12 cellular contexts compared by ENCODE assay signal in genomic region chr12:124686001-124686884, GRCh38.
DNase-seq lines count a peak whose midpoint lies in the region; ATAC-seq and TF ChIP-seq lines count a peak whose summit lies in the region.
"Had no signal": no experiment of that assay in that cellular context is flagged by ENCODE, and none has a peak within 500 bp of the region (broad histone marks: within the 10 kb centered on the region; RNA-seq: fewer than 3 reads in every experiment).

No MANE protein-coding gene starts in this region.

- H2BK12ac ChIP-seq in mesenchymal stem cell (ENCODE audit: low read length in 2 of 2) = peak overlapping the region; percentile 88 to 99

- peak overlapping the region; percentile 44 for H2BK15ac ChIP-seq in mesenchymal stem cell (ENCODE audit: low read depth, poor library complexity, severe bottlenecking)

- H2BK120ac ChIP-seq in mesenchymal stem cell (ENCODE audit: low read depth, low read length) = peak overlapping the region; percentile 74

- no peaks in the 10 kb centered on the region for H4K20me1 ChIP-seq in mammary epithelial cell (ENCODE audit: insufficient read depth, low read length)

- H2BK5ac ChIP-seq in mesenchymal stem cell (ENCODE audit: low read depth, low read length, poor library complexity, severe bottlenecking) = peak overlapping the region; percentile 36

- H4K8ac ChIP-seq in mesenchymal stem cell (ENCODE audit: low read length) = peak overlapping the region; percentile 47

- H3K18ac ChIP-seq in mesenchymal stem cell (ENCODE audit: low read depth in 1 of 2, low read length in 2 of 2) = peak overlapping the region; percentile 68 to 94

- no peaks in the 10 kb centered on the region for H3K36me3 Mint-ChIP-seq in stimulated activated naive CD8-positive, alpha-beta T cell treated with anti-CD3 and anti-CD28 coated beads, Interleukin-15, Interleukin-2, amounts not matched to agents 100 ng/mL and 50 ng/mL, for 24 hours (ENCODE audit: low read depth)
- H3K36me3 Mint-ChIP-seq in activated CD4-positive, alpha-beta T cell treated with anti-CD3 and anti-CD28 coated beads for 36 hours (ENCODE audit: low read depth) = no peaks in the 10 kb centered on the region

- peaks cover 55% of the 10 kb centered on the region for H3K4me1 ChIP-seq in mammary epithelial cell (ENCODE audit: insufficient read depth, low read length)
- peaks cover 42% of the 10 kb centered on the region for H3K4me1 ChIP-seq in mesenchymal stem cell (ENCODE audit: control insufficient read depth, insufficient read depth, low read depth, low read length)

- H3K4ac ChIP-seq in mesenchymal stem cell (ENCODE audit: low read depth in 1 of 2, low read length in 2 of 2) = peak overlapping the region; percentile 79 to 85

- H3K9ac ChIP-seq in mammary epithelial cell (ENCODE audit: insufficient read depth, low read length) = no peak overlapping the region
- H3K9ac ChIP-seq in mesenchymal stem cell (ENCODE audit: low read length) = peak overlapping the region; percentile 71

- ATAC-seq in stimulated activated naive CD8-positive, alpha-beta T cell treated with anti-CD3 and anti-CD28 coated beads, Interleukin-15, amount 100 ng/mL, for 72 hours = no peak
- ATAC-seq in GM21529 (IDR thresholded peaks at IDR 0.05; ENCODE audit: unreplicated experiment) (no peak), HG03108 (IDR thresholded peaks at IDR 0.05; ENCODE audit: unreplicated experiment) (no peak)
- no peak for ATAC-seq in activated CD4-positive, alpha-beta T cell treated with anti-CD3 and anti-CD28 coated beads for 36 hours

- H3K9me3 ChIP-seq in mammary epithelial cell (replicated peaks; ENCODE audit: insufficient read depth, low read length) = no peaks in the 10 kb centered on the region
- H3K9me3 ChIP-seq in mesenchymal stem cell (ENCODE audit: control insufficient read depth, low read length) = no peaks in the 10 kb centered on the region
- H3K9me3 ChIP-seq: thyroid gland had no signal

- 34% methylated on average over 14 of the region's 15 CpGs for WGBS in mammary epithelial cell (ENCODE audit: low coverage, missing lambda C conversion rate)
- 48% methylated on average over 15 of the region's 15 CpGs for WGBS in mesenchymal stem cell

- peak overlapping the region; percentile 94 for H2AK5ac ChIP-seq in mesenchymal stem cell (ENCODE audit: low read length, severe bottlenecking)

- no peak overlapping the region for H3K4me3 Mint-ChIP-seq in stimulated activated naive CD8-positive, alpha-beta T cell treated with anti-CD3 and anti-CD28 coated beads, Interleukin-15, Interleukin-2, amounts not matched to agents 100 ng/mL and 50 ng/mL, for 24 hours
- no peak overlapping the region for H3K4me3 Mint-ChIP-seq in stimulated activated naive CD8-positive, alpha-beta T cell treated with anti-CD3 and anti-CD28 coated beads, Interleukin-15, amount 100 ng/mL, for 72 hours
- no peak overlapping the region for H3K4me3 Mint-ChIP-seq in activated CD4-positive, alpha-beta T cell treated with anti-CD3 and anti-CD28 coated beads for 36 hours

- no peak for TF ChIP-seq CTCF in mammary epithelial cell (conservative IDR thresholded peaks at IDR 0.05 in 1 of 2, IDR thresholded peaks at IDR 0.05 in 1 of 2; ENCODE audit: extremely low read depth in 1 of 2, insufficient read depth in 1 of 2, low read depth in 1 of 2, low read length in 2 of 2)

- H3K4me3 ChIP-seq in mammary epithelial cell (replicated peaks in 1 of 3; ENCODE audit: insufficient read depth in 1 of 3, low read depth in 2 of 3, low read length in 3 of 3) = no peak overlapping the region
- peak overlapping the region in 1 of 2 experiments; percentile 69 for H3K4me3 ChIP-seq in mesenchymal stem cell (ENCODE audit: insufficient read depth in 1 of 2, low read depth in 1 of 2, low read length in 2 of 2)
- H3K4me3 ChIP-seq: thyroid gland had no signal

- H3K23ac ChIP-seq in mesenchymal stem cell (ENCODE audit: low read length in 2 of 2) = no peak overlapping the region

- H3K36me3 ChIP-seq in mammary epithelial cell (ENCODE audit: insufficient read depth, low read length) (no peaks in the 10 kb centered on the region), mesenchymal stem cell (ENCODE audit: control insufficient read depth in 1 of 2, insufficient read depth in 2 of 2, low read depth in 1 of 2, low read length in 2 of 2) (no peaks in the 10 kb centered on the region)
- H3K36me3 ChIP-seq: thyroid gland had no signal

- H3K27me3 ChIP-seq in mammary epithelial cell (ENCODE audit: insufficient read depth, low read length) = no peaks in the 10 kb centered on the region
- no peaks in the 10 kb centered on the region for H3K27me3 ChIP-seq in mesenchymal stem cell (ENCODE audit: control insufficient read depth in 1 of 2, insufficient read depth in 1 of 2, low read length in 2 of 2)
- H3K27me3 ChIP-seq: thyroid gland had no signal

- H3K14ac ChIP-seq in mesenchymal stem cell (ENCODE audit: low read length in 2 of 2) = peak overlapping the region in 1 of 2 experiments; percentile 60

- peak overlapping the region; percentile 87 for H4K91ac ChIP-seq in mesenchymal stem cell (ENCODE audit: low read length)

- DNase-seq in stimulated activated naive CD8-positive, alpha-beta T cell treated with anti-CD3 and anti-CD28 coated beads, Interleukin-15, amount 100 ng/mL, for 72 hours = no peak
- DNase-seq in mammary epithelial cell (peak; percentile 66), mesenchymal stem cell (peak; percentile 92), cerebellar cortex (ENCODE audit: low spot score) (no peak)
- no peak for DNase-seq in activated CD4-positive, alpha-beta T cell treated with anti-CD3 and anti-CD28 coated beads for 36 hours
- DNase-seq: NCI-H1092, SIG-M5 had no signal

- H3K9me3 Mint-ChIP-seq in stimulated activated naive CD8-positive, alpha-beta T cell treated with anti-CD3 and anti-CD28 coated beads, Interleukin-15, Interleukin-2, amounts not matched to agents 100 ng/mL and 50 ng/mL, for 24 hours = no peaks in the 10 kb centered on the region
- no peaks in the 10 kb centered on the region for H3K9me3 Mint-ChIP-seq in stimulated activated naive CD8-positive, alpha-beta T cell treated with anti-CD3 and anti-CD28 coated beads, Interleukin-15, amount 100 ng/mL, for 72 hours
- H3K9me3 Mint-ChIP-seq in activated CD4-positive, alpha-beta T cell treated with anti-CD3 and anti-CD28 coated beads for 36 hours (ENCODE audit: low read depth) = no peaks in the 10 kb centered on the region

- intact Hi-C loops in mammary epithelial cell (cut with micrococcal nuclease) = loop anchor here (2.0 to 5.0 kb wide), 5 partner anchors 49 to 81 kb away; no protein-coding TSS in a partner anchor
- intact Hi-C loops in activated CD4-positive, alpha-beta T cell treated with anti-CD3 and anti-CD28 coated beads for 36 hours (cut with DNase I, micrococcal nuclease) = loop anchor here in 1 of 2 experiments (5.0 kb wide), 1 partner anchor 49 kb away; no protein-coding TSS in a partner anchor

- peaks cover 62% of the 10 kb centered on the region for H3K4me1 Mint-ChIP-seq in stimulated activated naive CD8-positive, alpha-beta T cell treated with anti-CD3 and anti-CD28 coated beads, Interleukin-15, Interleukin-2, amounts not matched to agents 100 ng/mL and 50 ng/mL, for 24 hours (ENCODE audit: low read depth)
- peaks cover 67% of the 10 kb centered on the region for H3K4me1 Mint-ChIP-seq in stimulated activated naive CD8-positive, alpha-beta T cell treated with anti-CD3 and anti-CD28 coated beads, Interleukin-15, amount 100 ng/mL, for 72 hours
- H3K4me1 Mint-ChIP-seq in activated CD4-positive, alpha-beta T cell treated with anti-CD3 and anti-CD28 coated beads for 36 hours = peaks cover 30% of the 10 kb centered on the region

- H3K4me2 ChIP-seq in mammary epithelial cell (ENCODE audit: insufficient read depth, low read depth, low read length) (peak overlapping the region; percentile 79), mesenchymal stem cell (ENCODE audit: low read length, poor library complexity, severe bottlenecking) (peak overlapping the region; percentile 52)

- peak overlapping the region; percentile 66 for H2AFZ ChIP-seq in mammary epithelial cell (ENCODE audit: low read depth, low read length)
- no peak overlapping the region for H2AFZ ChIP-seq in mesenchymal stem cell (ENCODE audit: low read depth, low read length)

- no peaks in the 10 kb centered on the region for H3K79me2 ChIP-seq in mammary epithelial cell (ENCODE audit: insufficient read depth, low read length)

- POLR2A ChIA-PET in activated CD4-positive, alpha-beta T cell treated with anti-CD3 and anti-CD28 coated beads for 36 hours (lab: Charles Lee) = no interaction called here

- BruUV-seq in mammary epithelial cell (replicated peaks; lab: Mats Ljungman, UMichigan) = no TSS peak

- peak overlapping the region; percentile 14 for H3K27ac Mint-ChIP-seq in stimulated activated naive CD8-positive, alpha-beta T cell treated with anti-CD3 and anti-CD28 coated beads, Interleukin-15, Interleukin-2, amounts not matched to agents 100 ng/mL and 50 ng/mL, for 24 hours
- no peak overlapping the region for H3K27ac Mint-ChIP-seq in stimulated activated naive CD8-positive, alpha-beta T cell treated with anti-CD3 and anti-CD28 coated beads, Interleukin-15, amount 100 ng/mL, for 72 hours
- H3K27ac Mint-ChIP-seq in activated CD4-positive, alpha-beta T cell treated with anti-CD3 and anti-CD28 coated beads for 36 hours = no peak overlapping the region

- H3K79me1 ChIP-seq in mesenchymal stem cell (replicated peaks; ENCODE audit: low read length, poor library complexity, severe bottlenecking) = no peaks in the 10 kb centered on the region

- dilution Hi-C loops in mammary epithelial cell (cut with HindIII; ENCODE audit: low sequenced_read_pairs) = loop anchor here (5.0 to 10.0 kb wide), 3 partner anchors 61 to 101 kb away; no protein-coding TSS in a partner anchor

- H3K27me3 Mint-ChIP-seq in stimulated activated naive CD8-positive, alpha-beta T cell treated with anti-CD3 and anti-CD28 coated beads, Interleukin-15, Interleukin-2, amounts not matched to agents 100 ng/mL and 50 ng/mL, for 24 hours = peaks cover 11% of the 10 kb centered on the region
- H3K27me3 Mint-ChIP-seq in stimulated activated naive CD8-positive, alpha-beta T cell treated with anti-CD3 and anti-CD28 coated beads, Interleukin-15, amount 100 ng/mL, for 72 hours = peaks cover 15% of the 10 kb centered on the region
- H3K27me3 Mint-ChIP-seq in activated CD4-positive, alpha-beta T cell treated with anti-CD3 and anti-CD28 coated beads for 36 hours = peaks cover 5% of the 10 kb centered on the region

- CTCF ChIA-PET in mammary epithelial cell (lab: Charles Lee; ENCODE audit: low non-redundant PET) = no interaction called here
- CTCF ChIA-PET in activated CD4-positive, alpha-beta T cell treated with anti-CD3 and anti-CD28 coated beads for 36 hours (lab: Charles Lee) = interaction anchor here (1.1 kb wide), 1 partner anchor 220 kb away, joined by 3 read pairs; no protein-coding TSS in a partner anchor

- in situ Hi-C loops in mammary epithelial cell (cut with MboI; ENCODE audit: low sequenced_read_pairs in 2 of 2) = loop anchor here in 1 of 2 donors (10.0 kb wide), 1 partner anchor 79 kb away; no protein-coding TSS in a partner anchor

- H3K27ac ChIP-seq in mammary epithelial cell (ENCODE audit: insufficient read depth, low read depth, low read length) = peak overlapping the region; percentile 45
- H3K27ac ChIP-seq in mesenchymal stem cell (ENCODE audit: low read length, poor library complexity, severe bottlenecking) = peak overlapping the region; percentile 96
- H3K27ac ChIP-seq: C4-2B had no signal

Comparison
In these comparisons a context has a peak if more than half of its experiments do, and no peak if none do; other contexts are left out.
1. DNase-seq: peak in mammary epithelial cell (single experiment) and mesenchymal stem cell (single experiment); none in stimulated activated naive CD8-positive, alpha-beta T cell treated with anti-CD3 and anti-CD28 coated beads, Interleukin-15, amount 100 ng/mL, for 72 hours (0 of 2), cerebellar cortex (single experiment) and activated CD4-positive, alpha-beta T cell treated with anti-CD3 and anti-CD28 coated beads for 36 hours (single experiment).